20 cellular contexts compared by ENCODE assay signal in genomic region chr7:38753347-38753746, GRCh38.
"Had no signal": no experiment of that assay in that cellular context is flagged by ENCODE, and none has a peak within 500 bp of the region (broad histone marks: within the 10 kb centered on the region; RNA-seq: fewer than 3 reads in every experiment).

No MANE protein-coding gene starts in this region.

- ATAC-seq: activated T-cell treated with anti-CD3 and anti-CD28 coated beads, Interleukin-2, amount 50 U/mL, for 72 hours; pancreas; stimulated activated memory B cell treated with anti-CD40 and anti-IgM and Interleukin-4, amounts not matched to agents 10 μg/mL and 1 μg/mL and 100 μg/mL, for 72 hours had no signal

- H3K4me3 ChIP-seq: breast epithelium, hepatocyte, pancreas, stomach, transverse colon had no signal

- H3K4me1 ChIP-seq: breast epithelium, pancreas, stomach, transverse colon had no signal

- H3K27me3 ChIP-seq: breast epithelium, hepatocyte, pancreas, stomach, transverse colon had no signal

- H3K9me3 ChIP-seq: breast epithelium, pancreas, stomach, transverse colon had no signal

- DNase-seq: activated CD4-positive, alpha-beta memory T cell treated with anti-CD3 and anti-CD28 coated beads, Interleukin-2, amount 10 ng/mL, durations not matched to agents 7 days and 5 days; activated CD4-positive, alpha-beta T cell treated with anti-CD3 and anti-CD28 coated beads for 48 hours; activated effector memory CD4-positive, alpha-beta T cell treated with Interleukin-2 at 50 U/mL for 16 hours; activated naive CD4-positive, alpha-beta T cell treated with anti-CD3 and anti-CD28 coated beads for 36 hours; activated naive CD8-positive, alpha-beta T cell treated with anti-CD3 and anti-CD28 coated beads, Interleukin-2, amount 10 ng/mL, durations not matched to agents 7 days and 5 days; activated T-cell treated with anti-CD3 and anti-CD28 coated beads, Interleukin-2, amount 50 U/mL, for 72 hours; amniotic stem cell; cortex of kidney; immature natural killer cell; kidney glomerular epithelial cell; nephron progenitor cell; pancreas; stimulated activated CD4-positive, alpha-beta T cell treated with anti-CD3 and anti-CD28 coated beads, Interleukin-2, amount 100 ng/mL, for 24 hours; stomach; T1000; transverse colon had no signal

- H3K36me3 ChIP-seq: breast epithelium had no signal

- H3K27ac ChIP-seq: breast epithelium, epithelial cell of prostate, hepatocyte, pancreas, stomach, transverse colon had no signal
